7 cellular contexts compared by ENCODE assay signal in the genomic region with DNA sequence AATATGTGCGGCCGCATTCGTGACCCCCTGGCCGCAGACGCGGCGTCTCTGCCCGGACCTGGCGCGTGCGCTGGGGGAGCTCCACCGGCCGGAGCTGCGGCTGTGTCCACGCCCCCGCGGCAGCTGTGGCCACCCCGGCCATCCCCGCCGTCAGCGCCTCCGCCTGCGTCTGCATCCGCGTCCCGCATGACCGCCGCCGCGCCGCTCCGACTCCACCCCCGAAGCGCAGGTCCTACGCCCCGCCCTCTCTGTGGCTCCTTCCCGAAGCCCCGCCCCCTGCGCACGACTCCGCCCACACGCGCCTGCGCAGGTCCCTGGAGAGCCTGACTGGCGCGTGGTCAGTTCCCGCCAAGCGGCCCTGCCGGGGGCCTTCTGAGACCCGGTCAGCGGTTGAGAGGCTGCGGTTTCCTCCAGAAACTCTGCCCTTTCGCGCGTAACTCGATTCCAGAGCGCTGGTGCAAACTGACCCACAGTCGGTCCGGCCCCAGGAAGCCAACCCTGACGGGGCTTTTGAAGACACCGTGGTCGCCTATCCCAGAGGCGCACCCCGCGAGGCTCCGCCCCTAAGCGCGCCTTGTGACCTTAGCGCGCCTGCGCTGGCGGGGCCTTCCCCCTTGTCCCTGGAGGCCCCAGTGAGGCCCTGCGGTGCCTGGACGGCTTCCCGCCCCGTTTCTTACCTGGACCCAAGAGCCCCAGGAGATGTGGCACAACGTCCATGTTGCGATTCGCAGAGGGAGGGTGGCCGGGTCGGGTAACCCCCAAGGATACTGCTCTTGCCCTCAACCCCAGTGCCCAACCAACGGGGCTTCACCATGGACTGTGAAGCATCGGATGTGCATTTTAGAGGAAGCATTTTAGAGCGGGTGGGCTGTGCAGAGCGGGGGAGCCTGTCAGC. TPM values are rescaled to one million over a fixed set of nuclear protein-coding genes. Genes with fewer than 3 reads are reported as not detected.
DNase-seq lines count a peak whose midpoint lies in the region; ATAC-seq, FAIRE-seq and TF ChIP-seq lines count a peak whose summit lies in the region.

A gene with protein sequence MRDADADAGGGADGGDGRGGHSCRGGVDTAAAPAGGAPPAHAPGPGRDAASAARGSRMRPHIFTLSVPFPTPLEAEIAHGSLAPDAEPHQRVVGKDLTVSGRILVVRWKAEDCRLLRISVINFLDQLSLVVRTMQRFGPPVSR (minus strand): TSS at position 554 of the 895 bp plus-strand sequence. CDS start 366 bp downstream, at position 188.

- H3K36me3 ChIP-seq in astrocyte (ENCODE audit: insufficient read depth, low read length), result no peaks in the 10 kb centered on the region
- no peaks in the 10 kb centered on the region for H3K36me3 ChIP-seq in hepatocyte (replicated peaks; ENCODE audit: insufficient read depth, low read depth)

- TF ChIP-seq CTCF in astrocyte (IDR thresholded peaks at IDR 0.05; ENCODE audit: insufficient read depth, low read depth, low read length) (no peak), hepatocyte (IDR thresholded peaks at IDR 0.05; ENCODE audit: poor library complexity) (no peak), retinal pigment epithelial cell (conservative IDR thresholded peaks at IDR 0.05; ENCODE audit: low read depth, low read length) (no peak)

- H3K79me2 ChIP-seq in astrocyte (ENCODE audit: insufficient read depth, low read length) (no peaks in the 10 kb centered on the region), hepatocyte (no peaks in the 10 kb centered on the region)

- H3K4me2 ChIP-seq in astrocyte (ENCODE audit: low read length) (peak within 1 kb of the TSS; percentile 89), hepatocyte (peak within 1 kb of the TSS; percentile 85)

- H3K9ac ChIP-seq in astrocyte (ENCODE audit: low read length), result peak within 1 kb of the TSS; percentile 64

- H3K9me3 Mint-ChIP-seq in astrocyte (ENCODE audit: unreplicated experiment), result no peaks in the 10 kb centered on the region

- no peaks in the 10 kb centered on the region for H3K9me3 ChIP-seq in astrocyte (ENCODE audit: insufficient read depth, low read depth, low read length)
- H3K9me3 ChIP-seq in hepatocyte (ENCODE audit: low read depth), result no peaks in the 10 kb centered on the region

- H3K4me1 ChIP-seq in astrocyte (ENCODE audit: insufficient read depth, low read length) (no peaks in the 10 kb centered on the region), hepatocyte (ENCODE audit: insufficient read depth) (no peaks in the 10 kb centered on the region)

- peak within 1 kb of the TSS; percentile 33 for H3K27ac ChIP-seq in astrocyte (ENCODE audit: low read depth, low read length)
- peak within 1 kb of the TSS; percentile 82 for H3K27ac ChIP-seq in hepatocyte

- peaks cover 4% of the 10 kb centered on the region for H3K36me3 Mint-ChIP-seq in astrocyte (ENCODE audit: low read depth, unreplicated experiment)

- H3K4me3 Mint-ChIP-seq in astrocyte (ENCODE audit: unreplicated experiment), result peak within 1 kb of the TSS; percentile 83

- peak; percentile 71 for TF ChIP-seq POLR2A in GM18505 (IDR thresholded peaks at IDR 0.05; ENCODE audit: borderline replicate concordance, extremely low read depth, insufficient read depth, insufficient read length)

- FAIRE-seq in astrocyte (lab: Jason Lieb, UNC), result no peak

- WGBS in hepatocyte (ENCODE audit: low lambda C conversion rate, missing lambda C conversion rate), result 48% methylated on average over 57 of the region's 85 CpGs

- no peaks in the 10 kb centered on the region for H4K20me1 ChIP-seq in astrocyte (ENCODE audit: insufficient read depth, low read length)
- no peaks in the 10 kb centered on the region for H4K20me1 ChIP-seq in hepatocyte (ENCODE audit: insufficient read depth, poor library complexity, severe bottlenecking)

- peak within 1 kb of the TSS; percentile 50 for H3K4me3 ChIP-seq in astrocyte (ENCODE audit: insufficient read depth, low read depth, low read length)
- H3K4me3 ChIP-seq in hepatocyte, result peak within 1 kb of the TSS; percentile 39
- peak within 1 kb of the TSS; percentile 57 for H3K4me3 ChIP-seq in retinal pigment epithelial cell (ENCODE audit: low read length)

- peak within 1 kb of the TSS; percentile 53 for H3K27ac Mint-ChIP-seq in astrocyte (ENCODE audit: unreplicated experiment)

- H3K9me2 ChIP-seq in hepatocyte (replicated peaks; ENCODE audit: insufficient read depth), result no peaks in the 10 kb centered on the region

- H3K4me1 Mint-ChIP-seq in astrocyte (ENCODE audit: low read depth, unreplicated experiment), result no peaks in the 10 kb centered on the region

- H3K27me3 ChIP-seq in astrocyte (ENCODE audit: insufficient read depth, low read length), result no peaks in the 10 kb centered on the region
- H3K27me3 ChIP-seq in hepatocyte, result no peaks in the 10 kb centered on the region

- ATAC-seq in GM18505 (IDR thresholded peaks at IDR 0.05; ENCODE audit: unreplicated experiment) (peak; percentile 82), HG02938 (IDR thresholded peaks at IDR 0.05; ENCODE audit: unreplicated experiment) (peak; percentile 77)

- no peaks in the 10 kb centered on the region for H3K27me3 Mint-ChIP-seq in astrocyte (ENCODE audit: low read depth, unreplicated experiment)

- DNase-seq in NCI-H187 (lab: John Stamatoyannopoulos, UW), result peak; percentile 95 to 97
- peak; percentile 81 for DNase-seq in T-helper 22 cell (ENCODE audit: low read depth)
- peak; percentile 67 for DNase-seq in astrocyte (ENCODE audit: low read depth)
- DNase-seq in hepatocyte (ENCODE audit: low spot score), result peak; percentile 94
- DNase-seq in retinal pigment epithelial cell (ENCODE audit: low read depth), result peak; percentile 44

- H2AFZ ChIP-seq in astrocyte (ENCODE audit: low read depth, low read length), result peak within 1 kb of the TSS; percentile 71
- H2AFZ ChIP-seq in hepatocyte, result peak within 1 kb of the TSS; percentile 40

RNA-seq across cellular contexts. Expression of the gene that starts here (rescaled TPM):
- 20.0 and 20.1 TPM in 2 replicates for total RNA-seq in astrocyte
- 32.2 and 40.0 TPM in 2 replicates for total RNA-seq in hepatocyte
- polyA plus RNA-seq in hepatocyte, result 49.4 and 50.8 TPM in 2 replicates

Comparison
In these comparisons a context has a peak if more than half of its experiments do, and no peak if none do; other contexts are left out.
1. Peak in every context shown above with its lines: DNase-seq, ATAC-seq, H3K4me3 ChIP-seq and H3K27ac ChIP-seq.
2. DNase-seq: peak in every context shown above with its lines; median percentile 96 in NCI-H187; 94 in hepatocyte; 81 in T-helper 22 cell; 67 in astrocyte; 44 in retinal pigment epithelial cell.